8 cellular contexts compared by ENCODE assay signal in the genomic region with DNA sequence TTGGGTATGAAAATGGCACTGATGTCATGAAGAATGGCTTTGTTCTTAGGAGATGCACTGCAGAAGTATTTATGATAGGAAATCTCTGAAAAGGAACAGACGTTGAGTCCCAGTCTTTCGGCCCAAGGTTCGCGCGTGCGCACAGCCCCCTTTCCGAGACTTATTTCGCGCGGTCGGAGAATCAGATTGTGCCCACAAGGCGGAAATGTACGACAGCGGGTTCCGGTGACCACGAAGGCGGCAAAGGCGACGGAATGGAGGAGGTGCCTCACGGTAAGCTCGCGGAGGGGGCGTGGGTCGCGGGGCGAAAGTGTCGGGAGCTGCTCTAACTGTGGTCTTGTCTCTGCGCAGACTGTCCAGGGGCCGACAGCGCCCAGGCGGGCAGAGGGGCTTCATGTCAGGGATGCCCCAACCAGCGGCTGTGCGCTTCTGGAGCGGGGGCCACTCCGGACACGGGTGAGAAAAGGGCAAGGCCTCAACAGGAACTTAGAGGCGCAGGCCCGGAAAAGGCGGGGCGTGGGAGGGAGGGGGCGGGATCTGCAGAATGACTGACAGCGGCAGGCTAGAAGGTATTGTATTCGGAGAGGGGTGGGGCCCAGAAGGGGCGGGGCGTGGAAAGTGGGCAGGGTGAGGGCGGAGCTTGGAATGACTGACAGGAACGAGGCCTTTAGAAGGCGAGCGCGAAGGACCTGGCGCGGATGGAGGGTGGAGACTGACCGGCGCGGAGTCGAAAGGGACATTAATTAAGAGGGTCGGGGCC. TPM values are rescaled to one million over a fixed set of nuclear protein-coding genes. Genes with fewer than 3 reads are reported as not detected.
DNase-seq lines count a peak whose midpoint lies in the region; ATAC-seq and TF ChIP-seq lines count a peak whose summit lies in the region.

A gene (plus strand): TSS at position 233 of the 760 bp plus-strand sequence. CDS start 22 bp downstream, at position 255.

- DNase-seq in DMS 273 treated with DMSO at 0.1 percent for 48 hours (lab: John Stamatoyannopoulos, UW) (peak; percentile 92), PC-3 (peak; percentile 94), epithelial cell of proximal tubule (ENCODE audit: low read depth) (peak; percentile 76)
- DNase-seq in activated T-cell treated with anti-CD3 and anti-CD28 coated beads, Interleukin-2, amount 50 U/mL, for 1 hour: peak; percentile 100
- peak; percentile 100 for DNase-seq in stimulated activated CD8-positive, alpha-beta memory T cell treated with anti-CD3 and anti-CD28 coated beads, Interleukin-4, amount 100 ng/mL, for 48 hours

- H3K9me3 ChIP-seq in PC-3 (ENCODE audit: low read length): no peaks in the 10 kb centered on the region
- no peaks in the 10 kb centered on the region for H3K9me3 ChIP-seq in mucosa of rectum (ENCODE audit: control insufficient read depth in 2 of 2, low read length in 2 of 2)

- peak within 1 kb of the TSS; percentile 90 for H2AFZ ChIP-seq in PC-3 (ENCODE audit: low read length)

- no peak for TF ChIP-seq RAD21 in Ishikawa (IDR thresholded peaks at IDR 0.05; ENCODE audit: low read depth)

- no peak for TF ChIP-seq EP300 in Ishikawa (IDR thresholded peaks at IDR 0.05; ENCODE audit: borderline replicate concordance)

- peak; percentile 79 for ATAC-seq in GM21529 (IDR thresholded peaks at IDR 0.05; ENCODE audit: unreplicated experiment)
- ATAC-seq in PC-3: peak; percentile 93

- TSS peak; percentile 89 for BruUV-seq in PC-3 (replicated peaks; lab: Mats Ljungman, UMichigan)

- peak within 1 kb of the TSS; percentile 80 for H3K4me3 ChIP-seq in PC-3 (ENCODE audit: low read length)
- H3K4me3 ChIP-seq in epithelial cell of proximal tubule (ENCODE audit: low read depth, low read length): peak within 1 kb of the TSS; percentile 57
- peak within 1 kb of the TSS; percentile 86 to 97 for H3K4me3 ChIP-seq in mucosa of rectum (ENCODE audit: low read length in 2 of 2)

- intact Hi-C loops in PC-3 (cut with micrococcal nuclease): loop anchor here (5.0 kb wide), 1 partner anchor 199 kb away; a partner anchor contains a TSS

- peak within 1 kb of the TSS; percentile 98 for H3K9ac ChIP-seq in PC-3 (ENCODE audit: low read length)
- H3K9ac ChIP-seq in mucosa of rectum (ENCODE audit: low read depth in 1 of 2, low read length in 2 of 2): peak within 1 kb of the TSS; percentile 90 to 95

- no peaks in the 10 kb centered on the region for H3F3A ChIP-seq in PC-3 (ENCODE audit: low read length, unreplicated experiment)

- H3K27ac ChIP-seq in PC-3 (ENCODE audit: low read length): peak within 1 kb of the TSS; percentile 91
- peak within 1 kb of the TSS; percentile 99 to 100 for H3K27ac ChIP-seq in mucosa of rectum (ENCODE audit: low read depth in 2 of 2, low read length in 2 of 2)

- TF ChIP-seq CTCF in PC-3 (conservative IDR thresholded peaks at IDR 0.05; ENCODE audit: low read depth, low read length) (no peak), epithelial cell of proximal tubule (conservative IDR thresholded peaks at IDR 0.05; ENCODE audit: low read depth, low read length) (no peak)

- peaks cover 5% of the 10 kb centered on the region; the same call in 1 of the 2 replicates for H3K79me2 ChIP-seq in PC-3 (ENCODE audit: low read length)

- POLR2A ChIA-PET in PC-3 (lab: Charles Lee; ENCODE audit: unreplicated experiment): interaction anchor here (0.5 to 1.3 kb wide), 6 partner anchors 81 to 229 kb away, joined by 3 to 5 read pairs (median 4); a partner anchor contains a TSS

- peak within 1 kb of the TSS; percentile 90 for H3K4me2 ChIP-seq in PC-3 (ENCODE audit: low read length)

- no peaks in the 10 kb centered on the region for H4K20me1 ChIP-seq in PC-3 (ENCODE audit: low read length)

- CTCF ChIA-PET in PC-3 (lab: Charles Lee): interaction anchor here (0.6 kb wide), 1 partner anchor 193 kb away, joined by 3 read pairs; no protein-coding TSS in a partner anchor

- no peaks in the 10 kb centered on the region for H3K36me3 ChIP-seq in PC-3 (ENCODE audit: low read depth, low read length)
- H3K36me3 ChIP-seq in mucosa of rectum (ENCODE audit: control insufficient read depth in 2 of 2, insufficient read depth in 2 of 2, low read length in 2 of 2): peaks cover 12 to 13% of the 10 kb centered on the region in 2 donors

- H3K27me3 ChIP-seq in PC-3 (ENCODE audit: low read length) (no peaks in the 10 kb centered on the region), mucosa of rectum (ENCODE audit: control insufficient read depth in 2 of 2, insufficient read depth in 2 of 2, low read length in 2 of 2) (no peaks in the 10 kb centered on the region)

- no peaks in the 10 kb centered on the region for H3K9me2 ChIP-seq in PC-3 (replicated peaks; ENCODE audit: low read length)

- H3K4me1 ChIP-seq in PC-3 (ENCODE audit: insufficient read depth, low read length) (peaks cover 9% of the 10 kb centered on the region), mucosa of rectum (ENCODE audit: control insufficient read depth in 2 of 2, insufficient read depth in 2 of 2, low read length in 2 of 2) (peaks cover 10 to 13% of the 10 kb centered on the region in 2 donors)

TF ChIP-seq in Ishikawa, 13 proteins besides CTCF, POLR2A, EP300 and RAD21:
- TF ChIP-seq NFIC (IDR thresholded peaks at IDR 0.05) (no peak), CEBPB (IDR thresholded peaks at IDR 0.05) (no peak), YY1 (IDR thresholded peaks at IDR 0.05; ENCODE audit: low read depth) (peak; percentile 64; the same call in 1 of the 2 replicates), TCF12 (IDR thresholded peaks at IDR 0.05; ENCODE audit: low read depth) (peak; percentile 56; the same call in 1 of the 2 replicates), TAF1 (IDR thresholded peaks at IDR 0.05; ENCODE audit: low read depth) (peak; percentile 68), TEAD4 (IDR thresholded peaks at IDR 0.05) (no peak), EGR1 (IDR thresholded peaks at IDR 0.05) (no peak)
- TF ChIP-seq, protein P1, sequence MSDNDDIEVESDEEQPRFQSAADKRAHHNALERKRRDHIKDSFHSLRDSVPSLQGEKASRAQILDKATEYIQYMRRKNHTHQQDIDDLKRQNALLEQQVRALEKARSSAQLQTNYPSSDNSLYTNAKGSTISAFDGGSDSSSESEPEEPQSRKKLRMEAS (IDR thresholded peaks at IDR 0.05): peak; percentile 89
- TF ChIP-seq, protein P2, sequence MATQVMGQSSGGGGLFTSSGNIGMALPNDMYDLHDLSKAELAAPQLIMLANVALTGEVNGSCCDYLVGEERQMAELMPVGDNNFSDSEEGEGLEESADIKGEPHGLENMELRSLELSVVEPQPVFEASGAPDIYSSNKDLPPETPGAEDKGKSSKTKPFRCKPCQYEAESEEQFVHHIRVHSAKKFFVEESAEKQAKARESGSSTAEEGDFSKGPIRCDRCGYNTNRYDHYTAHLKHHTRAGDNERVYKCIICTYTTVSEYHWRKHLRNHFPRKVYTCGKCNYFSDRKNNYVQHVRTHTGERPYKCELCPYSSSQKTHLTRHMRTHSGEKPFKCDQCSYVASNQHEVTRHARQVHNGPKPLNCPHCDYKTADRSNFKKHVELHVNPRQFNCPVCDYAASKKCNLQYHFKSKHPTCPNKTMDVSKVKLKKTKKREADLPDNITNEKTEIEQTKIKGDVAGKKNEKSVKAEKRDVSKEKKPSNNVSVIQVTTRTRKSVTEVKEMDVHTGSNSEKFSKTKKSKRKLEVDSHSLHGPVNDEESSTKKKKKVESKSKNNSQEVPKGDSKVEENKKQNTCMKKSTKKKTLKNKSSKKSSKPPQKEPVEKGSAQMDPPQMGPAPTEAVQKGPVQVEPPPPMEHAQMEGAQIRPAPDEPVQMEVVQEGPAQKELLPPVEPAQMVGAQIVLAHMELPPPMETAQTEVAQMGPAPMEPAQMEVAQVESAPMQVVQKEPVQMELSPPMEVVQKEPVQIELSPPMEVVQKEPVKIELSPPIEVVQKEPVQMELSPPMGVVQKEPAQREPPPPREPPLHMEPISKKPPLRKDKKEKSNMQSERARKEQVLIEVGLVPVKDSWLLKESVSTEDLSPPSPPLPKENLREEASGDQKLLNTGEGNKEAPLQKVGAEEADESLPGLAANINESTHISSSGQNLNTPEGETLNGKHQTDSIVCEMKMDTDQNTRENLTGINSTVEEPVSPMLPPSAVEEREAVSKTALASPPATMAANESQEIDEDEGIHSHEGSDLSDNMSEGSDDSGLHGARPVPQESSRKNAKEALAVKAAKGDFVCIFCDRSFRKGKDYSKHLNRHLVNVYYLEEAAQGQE (IDR thresholded peaks at IDR 0.05; ENCODE audit: low read depth): no peak

RNA-seq across cellular contexts. Expression of the gene that starts here (rescaled TPM):
- total RNA-seq in PC-3 (2014; rRNA removed): 34.3 and 49.3 TPM in 2 replicates
- total RNA-seq in epithelial cell of proximal tubule: 41.4 and 44.2 TPM in 2 replicates

Comparison
In these comparisons a context has a peak if more than half of its experiments do, and no peak if none do; other contexts are left out.
1. Peak in every context shown above with its lines: DNase-seq, ATAC-seq, H3K4me3 ChIP-seq and H3K27ac ChIP-seq.